ENCODE assay signal across 15 cellular contexts in genomic region chr5:123180178-123180577, GRCh38.
A peak's percentile ranks its signal among the peaks of the same experiment; 100 is the strongest.
DNase-seq lines count a peak whose midpoint lies in the region; ATAC-seq and TF ChIP-seq lines count a peak whose summit lies in the region.
"Had no signal": no experiment of that assay in that cellular context is flagged by ENCODE, and none has a peak within 500 bp of the region (broad histone marks: within the 10 kb centered on the region; RNA-seq: fewer than 3 reads in every experiment).

No MANE protein-coding gene starts in this region.

- H3K27me3 ChIP-seq in ascending aorta, result no peaks in the 10 kb centered on the region
- H3K27me3 ChIP-seq in osteoblast (ENCODE audit: insufficient read depth, low read length), result no peaks in the 10 kb centered on the region
- no peaks in the 10 kb centered on the region for H3K27me3 ChIP-seq in upper lobe of right lung
- H3K27me3 ChIP-seq in Karpas-422 (ENCODE audit: low read length), result no peaks in the 10 kb centered on the region

- H3K4me3 ChIP-seq in ascending aorta, result no peak overlapping the region
- H3K4me3 ChIP-seq in osteoblast (ENCODE audit: insufficient read depth, low read length), result no peak overlapping the region
- no peak overlapping the region for H3K4me3 ChIP-seq in upper lobe of right lung
- no peak overlapping the region for H3K4me3 ChIP-seq in Karpas-422 (ENCODE audit: low read length)

- H3K27ac ChIP-seq in ascending aorta, result peak overlapping the region; percentile 81 to 91
- no peak overlapping the region for H3K27ac ChIP-seq in osteoblast (ENCODE audit: low read depth, low read length)
- H3K27ac ChIP-seq in upper lobe of right lung, result no peak overlapping the region
- H3K27ac ChIP-seq in Karpas-422 (ENCODE audit: low read length), result no peak overlapping the region

- H3K4me1 ChIP-seq in ascending aorta (peaks cover 6 to 60% of the 10 kb centered on the region in 2 donors), osteoblast (ENCODE audit: insufficient read depth, low read length) (peaks cover 12% of the 10 kb centered on the region), upper lobe of right lung (no peaks in the 10 kb centered on the region), Karpas-422 (ENCODE audit: low read length) (no peaks in the 10 kb centered on the region)

- DNase-seq in AG20443 (ENCODE audit: low spot score) (peak; percentile 59), ascending aorta (ENCODE audit: low spot score in 2 of 2) (peak; percentile 37 to 89), left cardiac atrium (peak; percentile 62), osteoblast (ENCODE audit: insufficient read length, low spot score, missing footprints) (no peak), upper lobe of right lung (no peak), Karpas-422 (no peak), NCI-H1694 (lab: John Stamatoyannopoulos, UW) (no peak)
- DNase-seq: activated CD4-positive, alpha-beta T cell treated with anti-CD3 and anti-CD28 coated beads, Interleukin-2, amount 50 U/mL, for 4 hours; activated naive CD4-positive, alpha-beta T cell treated with anti-CD3 and anti-CD28 coated beads for 36 hours; DMS 273 treated with DMSO at 0.1 percent for 48 hours; HFFc6; NCI-H146; NCI-H2171 treated with DMSO at 0.1 percent for 48 hours; NCI-H774 had no signal

- H3K9me3 ChIP-seq in ascending aorta (no peaks in the 10 kb centered on the region), osteoblast (ENCODE audit: low read depth, low read length) (no peaks in the 10 kb centered on the region), upper lobe of right lung (no peaks in the 10 kb centered on the region), Karpas-422 (ENCODE audit: low read length) (no peaks in the 10 kb centered on the region)

- no peaks in the 10 kb centered on the region for H3K9me2 ChIP-seq in Karpas-422 (replicated peaks; ENCODE audit: insufficient read depth, low read length)

- peak overlapping the region; percentile 13 for H2AFZ ChIP-seq in osteoblast (ENCODE audit: low read length)
- no peak overlapping the region for H2AFZ ChIP-seq in Karpas-422 (ENCODE audit: low read length)

- H3K79me2 ChIP-seq in osteoblast (ENCODE audit: insufficient read depth, low read length) (no peaks in the 10 kb centered on the region), Karpas-422 (ENCODE audit: low read length) (no peaks in the 10 kb centered on the region)

- H4K20me1 ChIP-seq in osteoblast (ENCODE audit: insufficient read depth, low read length), result no peaks in the 10 kb centered on the region
- no peaks in the 10 kb centered on the region for H4K20me1 ChIP-seq in Karpas-422 (ENCODE audit: insufficient read depth, low read depth, low read length)

- H3K4me2 ChIP-seq in osteoblast (ENCODE audit: insufficient read depth, low read length), result no peak overlapping the region
- no peak overlapping the region for H3K4me2 ChIP-seq in Karpas-422 (ENCODE audit: low read depth, low read length, poor library complexity, severe bottlenecking)

- H3K9ac ChIP-seq in Karpas-422 (ENCODE audit: low read length), result no peak overlapping the region

- peaks cover 9 to 12% of the 10 kb centered on the region in 2 donors for H3K36me3 ChIP-seq in ascending aorta
- H3K36me3 ChIP-seq in osteoblast (ENCODE audit: insufficient read depth, low read length), result no peaks in the 10 kb centered on the region
- no peaks in the 10 kb centered on the region for H3K36me3 ChIP-seq in upper lobe of right lung
- H3K36me3 ChIP-seq in Karpas-422 (ENCODE audit: insufficient read depth, low read length), result no peaks in the 10 kb centered on the region

- ATAC-seq in left cardiac atrium (peak; percentile 90 to 91), upper lobe of right lung (no peak), HG03097 (IDR thresholded peaks at IDR 0.05; ENCODE audit: low FRiP score, unreplicated experiment) (no peak)

- no peak for TF ChIP-seq CTCF in ascending aorta (IDR thresholded peaks at IDR 0.05)
- TF ChIP-seq CTCF in osteoblast (IDR thresholded peaks at IDR 0.05; ENCODE audit: extremely low read depth, low read depth, low read length), result no peak
- no peak for TF ChIP-seq CTCF in upper lobe of right lung (IDR thresholded peaks at IDR 0.05)

- intact Hi-C loops in ascending aorta (cut with DNase I), result loop anchor here (2.0 kb wide), 1 partner anchor 27 kb away; no protein-coding TSS in a partner anchor
- intact Hi-C loops in left cardiac atrium (cut with DNase I), result loop anchor here in 1 of 2 donors (10.0 kb wide), 1 partner anchor 105 kb away; no protein-coding TSS in a partner anchor
- intact Hi-C loops in upper lobe of right lung (cut with DNase I), result no loop called here

Comparison
In these comparisons a context has a peak if more than half of its experiments do, and no peak if none do; other contexts are left out.
1. DNase-seq: peak in AG20443 (single experiment), ascending aorta (2 of 2) and left cardiac atrium (single experiment); none in osteoblast (single experiment), upper lobe of right lung (single experiment), Karpas-422 (single experiment) and NCI-H1694 (single experiment).
2. H3K27ac ChIP-seq: peak in ascending aorta (2 of 2); none in osteoblast (single experiment), upper lobe of right lung (single experiment) and Karpas-422 (single experiment).
3. ATAC-seq: peak in left cardiac atrium (2 of 2); none in upper lobe of right lung (single experiment) and HG03097 (single experiment).